22 cellular contexts compared by ENCODE assay signal in the genomic region with DNA sequence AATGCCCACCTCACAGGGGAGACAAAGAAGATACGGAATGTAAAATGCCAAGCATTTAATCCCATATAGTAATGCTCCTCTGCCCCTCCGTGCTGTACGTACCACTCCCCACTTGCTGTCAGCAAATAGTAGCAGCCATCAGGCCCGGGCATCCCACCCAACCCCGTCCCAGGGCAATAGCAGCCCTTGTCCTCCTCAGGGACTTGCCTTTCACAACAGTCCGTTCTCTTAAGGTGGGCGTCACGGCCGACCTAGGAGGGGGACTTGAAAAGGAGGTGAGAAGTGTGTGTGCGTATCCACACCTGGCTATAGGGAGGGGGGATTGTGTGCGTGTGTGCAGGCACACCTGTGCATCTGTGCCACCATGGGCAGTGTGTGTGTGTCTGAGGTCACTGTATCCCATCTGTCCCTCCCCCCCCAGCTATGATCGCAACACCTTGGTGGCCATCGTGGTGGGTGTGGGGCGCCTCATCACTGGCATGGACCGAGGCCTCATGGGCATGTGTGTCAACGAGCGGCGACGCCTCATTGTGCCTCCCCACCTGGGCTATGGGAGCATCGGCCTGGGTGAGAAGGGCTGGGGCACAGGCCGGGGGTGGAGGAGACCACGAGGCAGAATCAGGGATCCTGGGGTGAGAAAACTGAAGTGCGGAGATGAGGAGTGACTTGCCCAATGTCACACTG. TPM values are rescaled to one million over a fixed set of nuclear protein-coding genes. Genes with fewer than 3 reads are reported as not detected.
"Had no signal": no experiment of that assay in that cellular context is flagged by ENCODE, and none has a peak within 500 bp of the region (broad histone marks: within the 10 kb centered on the region; RNA-seq: fewer than 3 reads in every experiment).

No MANE protein-coding gene starts in this region.

- H3K9me3 Mint-ChIP-seq: activated B cell treated with CpG ODN at 0.5 μM for 24 hours; activated CD4-positive, alpha-beta memory T cell treated with anti-CD3 and anti-CD28 coated beads for 36 hours; activated CD4-positive, alpha-beta T cell treated with anti-CD3 and anti-CD28 coated beads, Interleukin-2, amount 10 ng/mL, durations not matched to agents 7 days and 5 days; activated naive CD4-positive, alpha-beta T cell treated with anti-CD3 and anti-CD28 coated beads for 36 hours; activated T-cell treated with anti-CD3 and anti-CD28 coated beads, Interleukin-2, amount 50 U/mL, for 4 hours; T-helper 1 cell treated with Interleukin-12 subunit alpha and Interleukin-12 subunit beta and Interleukin-4 antibody, amounts not matched to agents 30 μg/mL and 1 μg/mL, for 36 hours had no signal

- DNase-seq: activated B cell treated with CpG ODN at 0.5 μM for 24 hours; activated CD4-positive, alpha-beta memory T cell treated with anti-CD3 and anti-CD28 coated beads for 36 hours; activated CD4-positive, alpha-beta T cell treated with anti-CD3 and anti-CD28 coated beads for 1 hour; activated CD4-positive, alpha-beta T cell treated with anti-CD3 and anti-CD28 coated beads, Interleukin-2, amount 10 ng/mL, durations not matched to agents 7 days and 5 days; activated CD8-positive, alpha-beta memory T cell treated with anti-CD3 and anti-CD28 coated beads for 24 hours; activated gamma-delta T cell; activated naive CD4-positive, alpha-beta T cell treated with anti-CD3 and anti-CD28 coated beads for 36 hours; activated T-cell treated with anti-CD3 and anti-CD28 coated beads, Interleukin-2, amount 50 U/mL, for 4 hours; amygdala; caudate nucleus; Karpas-422; MM.1S; NCI-H1105; NCI-H1436; NCI-H1694 treated with DMSO at 0.1 percent for 48 hours; NCI-H2081; NCI-H510A treated with DMSO at 0.1 percent for 48 hours; NCI-H69; SHP77 treated with DMSO at 0.1 percent for 48 hours had no signal

- H3K27me3 Mint-ChIP-seq: activated naive CD8-positive, alpha-beta T cell had no signal

- H3K4me3 Mint-ChIP-seq: activated B cell treated with CpG ODN at 0.5 μM for 24 hours; activated CD4-positive, alpha-beta memory T cell treated with anti-CD3 and anti-CD28 coated beads for 36 hours; activated CD4-positive, alpha-beta T cell treated with anti-CD3 and anti-CD28 coated beads, Interleukin-2, amount 10 ng/mL, durations not matched to agents 7 days and 5 days; activated naive CD4-positive, alpha-beta T cell treated with anti-CD3 and anti-CD28 coated beads for 36 hours; activated naive CD8-positive, alpha-beta T cell; activated T-cell treated with anti-CD3 and anti-CD28 coated beads, Interleukin-2, amount 50 U/mL, for 4 hours; T-helper 1 cell treated with Interleukin-12 subunit alpha and Interleukin-12 subunit beta and Interleukin-4 antibody, amounts not matched to agents 30 μg/mL and 1 μg/mL, for 36 hours had no signal

- H3K27ac Mint-ChIP-seq: activated B cell treated with CpG ODN at 0.5 μM for 24 hours; activated CD4-positive, alpha-beta memory T cell treated with anti-CD3 and anti-CD28 coated beads for 36 hours; activated CD4-positive, alpha-beta T cell treated with anti-CD3 and anti-CD28 coated beads, Interleukin-2, amount 10 ng/mL, durations not matched to agents 7 days and 5 days; activated naive CD4-positive, alpha-beta T cell treated with anti-CD3 and anti-CD28 coated beads for 36 hours; activated naive CD8-positive, alpha-beta T cell; T-helper 1 cell treated with Interleukin-12 subunit alpha and Interleukin-12 subunit beta and Interleukin-4 antibody, amounts not matched to agents 30 μg/mL and 1 μg/mL, for 36 hours had no signal

- H3K36me3 Mint-ChIP-seq: activated CD4-positive, alpha-beta memory T cell treated with anti-CD3 and anti-CD28 coated beads for 36 hours; activated naive CD8-positive, alpha-beta T cell had no signal

RNA-seq across cellular contexts. Expression of gene KLHL10, which starts 20.8 kb away (rescaled TPM):
- total RNA-seq: activated B cell treated with CpG ODN at 0.5 μM for 24 hours; activated CD4-positive, alpha-beta T cell treated with anti-CD3 and anti-CD28 coated beads, Interleukin-2, amount 10 ng/mL, durations not matched to agents 7 days and 5 days; activated naive CD4-positive, alpha-beta T cell treated with anti-CD3 and anti-CD28 coated beads for 36 hours; activated T-cell treated with anti-CD3 and anti-CD28 coated beads, Interleukin-2, amount 50 U/mL, for 4 hours; SK-MEL-5 had no signal
